In the genomic region with DNA sequence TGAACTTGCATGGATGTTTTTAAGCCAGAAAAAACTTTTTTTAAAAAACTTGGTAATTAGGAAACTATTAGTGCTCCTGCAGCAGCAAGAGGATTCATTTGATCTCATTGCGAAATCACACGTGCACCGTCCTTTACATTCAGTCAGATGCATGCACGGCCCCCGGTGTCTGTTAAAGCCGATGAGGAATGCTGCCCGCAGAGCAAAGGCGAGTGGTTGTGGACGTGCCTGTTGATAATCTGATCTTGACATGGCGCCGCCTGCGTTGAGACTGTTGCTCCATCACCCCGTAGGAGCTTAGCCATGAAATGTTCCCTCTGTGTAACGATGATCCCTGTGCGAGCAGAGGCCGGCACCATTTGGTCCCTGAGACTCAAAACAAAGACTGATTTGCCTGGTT, we compare ENCODE assay signal across 15 cellular contexts.
"Had no signal": no experiment of that assay in that cellular context is flagged by ENCODE, and none has a peak within 500 bp of the region (broad histone marks: within the 10 kb centered on the region; RNA-seq: fewer than 3 reads in every experiment).

No MANE protein-coding gene starts in this region.

- H3K27me3 ChIP-seq: dorsolateral prefrontal cortex, foreskin keratinocyte, pancreas, suprapubic skin had no signal

- H3K9me3 ChIP-seq: pancreas, suprapubic skin had no signal

- H3K36me3 ChIP-seq: pancreas, spleen, suprapubic skin had no signal

- H3K27ac ChIP-seq: foreskin keratinocyte, pancreas, spleen, suprapubic skin had no signal

- ATAC-seq: foreskin keratinocyte, pancreas, SK-N-SH treated with all-trans-retinoic acid at 6 μM for 48 hours, T-helper 17 cell had no signal

- H3K4me3 ChIP-seq: dorsolateral prefrontal cortex, pancreas, spleen, suprapubic skin had no signal

- DNase-seq: activated CD4-positive, alpha-beta T cell treated with anti-CD3 and anti-CD28 coated beads, Interleukin-2, amount 10 ng/mL, durations not matched to agents 7 days and 5 days; activated CD4-positive, CD25-positive, alpha-beta regulatory T cell; activated CD8-positive, alpha-beta memory T cell treated with anti-CD3 and anti-CD28 coated beads for 24 hours; activated effector memory CD4-positive, alpha-beta T cell treated with Interleukin-2 at 50 U/mL for 16 hours; amygdala; dorsolateral prefrontal cortex; foreskin keratinocyte; pancreas; spleen; stimulated activated CD4-positive, alpha-beta T cell treated with anti-CD3 and anti-CD28 coated beads, Interleukin-1b, Interleukin-23, amount 100 ng/mL, for 48 hours; stimulated activated naive CD4-positive, alpha-beta T cell; T-helper 17 cell had no signal

- H3K4me1 ChIP-seq: foreskin keratinocyte, pancreas, spleen, suprapubic skin had no signal

- FAIRE-seq: islet of Langerhans, pancreas had no signal
